Comparison of ENCODE assay signal across 8 cellular contexts in the genomic region with DNA sequence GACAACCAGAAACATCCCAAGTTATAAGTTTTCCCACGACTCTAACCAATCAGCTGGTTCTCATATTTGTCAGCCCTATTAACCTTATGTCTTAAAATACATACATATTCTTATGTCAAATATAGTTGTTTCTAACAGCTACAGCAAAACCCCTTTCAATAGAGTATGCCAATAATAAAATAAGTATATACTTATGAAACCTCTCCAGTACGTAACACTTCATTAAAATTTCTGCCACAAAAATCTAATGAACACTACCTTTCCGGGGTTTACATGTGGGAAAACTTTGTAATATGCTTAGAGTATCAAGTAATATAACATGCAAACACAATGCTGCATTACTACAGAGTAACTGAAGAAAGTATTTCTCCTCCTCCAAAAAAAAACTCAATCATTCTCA. TPM values are rescaled to one million over a fixed set of nuclear protein-coding genes. Genes with fewer than 3 reads are reported as not detected.
DNase-seq lines count a peak whose midpoint lies in the region; ATAC-seq and TF ChIP-seq lines count a peak whose summit lies in the region.

No MANE protein-coding gene starts in this region.

- H4K20me1 ChIP-seq in BLaER1, result peaks cover 54% of the 10 kb centered on the region

- H3K9ac ChIP-seq in BLaER1, result peak overlapping the region; percentile 98
- peak overlapping the region; percentile 100 for H3K9ac ChIP-seq in endodermal cell (ENCODE audit: extremely low read depth, low read length, poor library complexity, severe bottlenecking)

- no peak overlapping the region for H2AFZ ChIP-seq in neuron (ENCODE audit: low read depth, low read length)

- H3K4me3 Mint-ChIP-seq in endodermal cell, result peak overlapping the region; percentile 92

- peaks cover 35% of the 10 kb centered on the region for H3K36me3 Mint-ChIP-seq in endodermal cell (ENCODE audit: low read depth)

- DNase-seq in NAMALWA (ENCODE audit: low spot score) (peak; percentile 13), endodermal cell (no peak), A172 (ENCODE audit: low spot score) (no peak), NCI-H526 (lab: John Stamatoyannopoulos, UW) (no peak), GM13977 (ENCODE audit: low spot score) (no peak)

- no peak for ATAC-seq in HG03159 (IDR thresholded peaks at IDR 0.05; ENCODE audit: unreplicated experiment)

- H3K9me3 ChIP-seq in BLaER1 (peaks cover 9% of the 10 kb centered on the region; the same call in 1 of the 2 replicates), endodermal cell (ENCODE audit: control insufficient read depth, low read length) (peaks cover 12% of the 10 kb centered on the region), neuron (ENCODE audit: low read length) (peaks cover 3% of the 10 kb centered on the region)

- in situ Hi-C loops in GM13977 (cut with MboI; ENCODE audit: low pct_unique_long_range_greater_than_20kb, low sequenced_read_pairs, unreplicated experiment), result no loop called here

- TF ChIP-seq CTCF in endodermal cell (conservative IDR thresholded peaks at IDR 0.05), result no peak
- no peak for TF ChIP-seq CTCF in GM13977 (IDR thresholded peaks at IDR 0.05; ENCODE audit: extremely low read depth, insufficient read depth, missing control alignments)

- no peaks in the 10 kb centered on the region for H3K27me3 Mint-ChIP-seq in endodermal cell (ENCODE audit: insufficient read depth)

- H3K36me3 ChIP-seq in BLaER1 (peaks cover 4% of the 10 kb centered on the region; the same call in 1 of the 2 replicates), endodermal cell (ENCODE audit: control insufficient read depth, insufficient read depth, low read length) (peaks cover 6% of the 10 kb centered on the region), neuron (ENCODE audit: insufficient read depth, low read length) (no peaks in the 10 kb centered on the region)

- H3K27me3 ChIP-seq in BLaER1, result no peaks in the 10 kb centered on the region
- H3K27me3 ChIP-seq in endodermal cell (ENCODE audit: control insufficient read depth, insufficient read depth, low read length, poor library complexity, severe bottlenecking), result no peaks in the 10 kb centered on the region
- no peaks in the 10 kb centered on the region for H3K27me3 ChIP-seq in neuron (ENCODE audit: insufficient read depth, low read length)

- 71 to 77% methylated on average over 1 of the region's 3 CpGs for WGBS in endodermal cell (ENCODE audit: insufficient coverage in 1 of 2, insufficient read length in 1 of 2), 2 experiments

- H3K4me1 ChIP-seq in BLaER1 (peaks cover 24% of the 10 kb centered on the region), endodermal cell (ENCODE audit: control insufficient read depth, insufficient read depth, low read length) (peaks cover 4% of the 10 kb centered on the region), neuron (ENCODE audit: insufficient read depth, low read length) (peaks cover 19% of the 10 kb centered on the region)

- peak overlapping the region; percentile 100 for H3K27ac Mint-ChIP-seq in endodermal cell

- peaks cover 19% of the 10 kb centered on the region for H3K9me3 Mint-ChIP-seq in endodermal cell

- H3K4me3 ChIP-seq in BLaER1 (peak overlapping the region; percentile 86), endodermal cell (ENCODE audit: low read length) (peak overlapping the region; percentile 98), neuron (ENCODE audit: low read length) (peak overlapping the region; percentile 63)

- peaks cover 24% of the 10 kb centered on the region for H3K4me1 Mint-ChIP-seq in endodermal cell

- peak overlapping the region; percentile 96 for H3K4me2 ChIP-seq in BLaER1

- H3K27ac ChIP-seq in BLaER1 (peak overlapping the region; percentile 99; the same call in 1 of the 2 replicates), endodermal cell (ENCODE audit: low read depth, low read length) (no peak overlapping the region)

RNA-seq across cellular contexts. Expression of a gene that starts 1.8 kb away (rescaled TPM):
- 100 to 1,000 TPM; 109 to 182 TPM for total RNA-seq in endodermal cell
- polyA plus RNA-seq in endodermal cell (2013, experiment 1 of 2), result 34.5 TPM
- polyA plus RNA-seq in endodermal cell (2013, experiment 2 of 2), result 33.8 TPM
- 8.3 and 12.0 TPM in 2 replicates for total RNA-seq in A172 (2014; rRNA removed; shearing (Covaris generic))
